ENCODE assay signal across 16 cellular contexts in genomic region chr16:68414581-68414980, GRCh38. TPM values are rescaled to one million over a fixed set of nuclear protein-coding genes. Genes with fewer than 3 reads are reported as not detected.
"Had no signal": no experiment of that assay in that cellular context is flagged by ENCODE, and none has a peak within 500 bp of the region (broad histone marks: within the 10 kb centered on the region; RNA-seq: fewer than 3 reads in every experiment).

No MANE protein-coding gene starts in this region.

- H3K9ac ChIP-seq: parathyroid adenoma had no signal

- H3K4me3 ChIP-seq: ascending aorta, cardiac muscle cell, left lung, thyroid gland had no signal

- H3K27me3 ChIP-seq: ascending aorta, cardiac muscle cell, left lung, thyroid gland had no signal

- H3K4me1 ChIP-seq: ascending aorta had no signal

- ATAC-seq: activated naive CD8-positive, alpha-beta T cell treated with anti-CD3 and anti-CD28 coated beads, Interleukin-2, amount 50 U/mL, for 24 hours; WTC11 had no signal

- H2AFZ ChIP-seq: parathyroid adenoma had no signal

- H3K9me3 Mint-ChIP-seq: activated naive CD8-positive, alpha-beta T cell treated with anti-CD3 and anti-CD28 coated beads, Interleukin-2, amount 50 U/mL, for 24 hours; activated T-cell treated with anti-CD3 and anti-CD28 coated beads, Interleukin-2, amount 50 U/mL, for 24 hours; WTC11 had no signal

- DNase-seq: activated gamma-delta T cell; activated naive CD8-positive, alpha-beta T cell treated with anti-CD3 and anti-CD28 coated beads, Interleukin-2, amount 50 U/mL, for 24 hours; activated T-cell treated with anti-CD3 and anti-CD28 coated beads, Interleukin-2, amount 50 U/mL, for 24 hours; effector memory CD4-positive, alpha-beta T cell; mesenchymal stem cell; retina; stimulated activated CD4-positive, alpha-beta T cell treated with anti-CD3 and anti-CD28 coated beads, Interleukin-15, amount 100 ng/mL, for 24 hours; stimulated activated CD4-positive, alpha-beta T cell treated with anti-CD3 and anti-CD28 coated beads, Interleukin-4, amount 100 ng/mL, for 24 hours; T-helper 1 cell; thyroid gland had no signal

- H3K36me3 ChIP-seq: ascending aorta, cardiac muscle cell, left lung, thyroid gland had no signal

- H3K4me1 Mint-ChIP-seq: WTC11 had no signal

- H3K36me3 Mint-ChIP-seq: WTC11 had no signal

- H3K79me2 ChIP-seq: parathyroid adenoma had no signal

- H3K27me3 Mint-ChIP-seq: activated naive CD8-positive, alpha-beta T cell treated with anti-CD3 and anti-CD28 coated beads, Interleukin-2, amount 50 U/mL, for 24 hours; activated T-cell treated with anti-CD3 and anti-CD28 coated beads, Interleukin-2, amount 50 U/mL, for 24 hours had no signal

- H3K4me3 Mint-ChIP-seq: activated naive CD8-positive, alpha-beta T cell treated with anti-CD3 and anti-CD28 coated beads, Interleukin-2, amount 50 U/mL, for 24 hours; activated T-cell treated with anti-CD3 and anti-CD28 coated beads, Interleukin-2, amount 50 U/mL, for 24 hours; WTC11 had no signal

- H3K27ac Mint-ChIP-seq: activated naive CD8-positive, alpha-beta T cell treated with anti-CD3 and anti-CD28 coated beads, Interleukin-2, amount 50 U/mL, for 24 hours; activated T-cell treated with anti-CD3 and anti-CD28 coated beads, Interleukin-2, amount 50 U/mL, for 24 hours; WTC11 had no signal

- H3K27ac ChIP-seq: ascending aorta, cardiac muscle cell, parathyroid adenoma, thyroid gland had no signal

- H3K9me3 ChIP-seq: ascending aorta, left lung, thyroid gland had no signal

RNA-seq across cellular contexts. Expression of gene SMPD3, which starts 33.7 kb away (rescaled TPM):
- total RNA-seq: ascending aorta, epithelial cell of proximal tubule had no signal
